1 cellular context compared by ENCODE assay signal in the genomic region with DNA sequence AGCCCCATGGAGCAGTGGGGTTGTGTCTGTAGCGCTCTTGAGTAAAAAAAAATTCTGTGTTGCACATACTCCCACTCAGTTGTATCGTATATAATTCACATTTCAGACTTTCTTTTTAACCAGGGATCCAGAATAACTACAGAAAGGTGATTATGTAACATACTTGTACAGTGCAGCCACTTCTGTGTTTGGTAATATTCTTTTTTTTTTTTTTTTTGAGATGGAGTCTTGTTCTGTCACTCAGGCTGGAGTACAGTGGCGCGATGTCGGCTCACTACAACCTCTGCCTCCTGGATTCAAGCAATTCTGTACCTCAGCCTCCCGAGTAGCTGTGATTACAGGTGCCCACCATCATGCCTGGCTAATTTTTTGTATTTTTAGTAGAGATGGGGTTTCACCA.
TF ChIP-seq lines count a peak whose summit lies in the region.

No MANE protein-coding gene starts in this region.

TF ChIP-seq in GM23338, 12 proteins besides CTCF, POLR2A, EP300 and RAD21 (continued from another document):
- TF ChIP-seq, protein P1, sequence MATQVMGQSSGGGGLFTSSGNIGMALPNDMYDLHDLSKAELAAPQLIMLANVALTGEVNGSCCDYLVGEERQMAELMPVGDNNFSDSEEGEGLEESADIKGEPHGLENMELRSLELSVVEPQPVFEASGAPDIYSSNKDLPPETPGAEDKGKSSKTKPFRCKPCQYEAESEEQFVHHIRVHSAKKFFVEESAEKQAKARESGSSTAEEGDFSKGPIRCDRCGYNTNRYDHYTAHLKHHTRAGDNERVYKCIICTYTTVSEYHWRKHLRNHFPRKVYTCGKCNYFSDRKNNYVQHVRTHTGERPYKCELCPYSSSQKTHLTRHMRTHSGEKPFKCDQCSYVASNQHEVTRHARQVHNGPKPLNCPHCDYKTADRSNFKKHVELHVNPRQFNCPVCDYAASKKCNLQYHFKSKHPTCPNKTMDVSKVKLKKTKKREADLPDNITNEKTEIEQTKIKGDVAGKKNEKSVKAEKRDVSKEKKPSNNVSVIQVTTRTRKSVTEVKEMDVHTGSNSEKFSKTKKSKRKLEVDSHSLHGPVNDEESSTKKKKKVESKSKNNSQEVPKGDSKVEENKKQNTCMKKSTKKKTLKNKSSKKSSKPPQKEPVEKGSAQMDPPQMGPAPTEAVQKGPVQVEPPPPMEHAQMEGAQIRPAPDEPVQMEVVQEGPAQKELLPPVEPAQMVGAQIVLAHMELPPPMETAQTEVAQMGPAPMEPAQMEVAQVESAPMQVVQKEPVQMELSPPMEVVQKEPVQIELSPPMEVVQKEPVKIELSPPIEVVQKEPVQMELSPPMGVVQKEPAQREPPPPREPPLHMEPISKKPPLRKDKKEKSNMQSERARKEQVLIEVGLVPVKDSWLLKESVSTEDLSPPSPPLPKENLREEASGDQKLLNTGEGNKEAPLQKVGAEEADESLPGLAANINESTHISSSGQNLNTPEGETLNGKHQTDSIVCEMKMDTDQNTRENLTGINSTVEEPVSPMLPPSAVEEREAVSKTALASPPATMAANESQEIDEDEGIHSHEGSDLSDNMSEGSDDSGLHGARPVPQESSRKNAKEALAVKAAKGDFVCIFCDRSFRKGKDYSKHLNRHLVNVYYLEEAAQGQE (IDR thresholded peaks at IDR 0.05; ENCODE audit: unreplicated experiment), result no peak
- TF ChIP-seq, protein P2, sequence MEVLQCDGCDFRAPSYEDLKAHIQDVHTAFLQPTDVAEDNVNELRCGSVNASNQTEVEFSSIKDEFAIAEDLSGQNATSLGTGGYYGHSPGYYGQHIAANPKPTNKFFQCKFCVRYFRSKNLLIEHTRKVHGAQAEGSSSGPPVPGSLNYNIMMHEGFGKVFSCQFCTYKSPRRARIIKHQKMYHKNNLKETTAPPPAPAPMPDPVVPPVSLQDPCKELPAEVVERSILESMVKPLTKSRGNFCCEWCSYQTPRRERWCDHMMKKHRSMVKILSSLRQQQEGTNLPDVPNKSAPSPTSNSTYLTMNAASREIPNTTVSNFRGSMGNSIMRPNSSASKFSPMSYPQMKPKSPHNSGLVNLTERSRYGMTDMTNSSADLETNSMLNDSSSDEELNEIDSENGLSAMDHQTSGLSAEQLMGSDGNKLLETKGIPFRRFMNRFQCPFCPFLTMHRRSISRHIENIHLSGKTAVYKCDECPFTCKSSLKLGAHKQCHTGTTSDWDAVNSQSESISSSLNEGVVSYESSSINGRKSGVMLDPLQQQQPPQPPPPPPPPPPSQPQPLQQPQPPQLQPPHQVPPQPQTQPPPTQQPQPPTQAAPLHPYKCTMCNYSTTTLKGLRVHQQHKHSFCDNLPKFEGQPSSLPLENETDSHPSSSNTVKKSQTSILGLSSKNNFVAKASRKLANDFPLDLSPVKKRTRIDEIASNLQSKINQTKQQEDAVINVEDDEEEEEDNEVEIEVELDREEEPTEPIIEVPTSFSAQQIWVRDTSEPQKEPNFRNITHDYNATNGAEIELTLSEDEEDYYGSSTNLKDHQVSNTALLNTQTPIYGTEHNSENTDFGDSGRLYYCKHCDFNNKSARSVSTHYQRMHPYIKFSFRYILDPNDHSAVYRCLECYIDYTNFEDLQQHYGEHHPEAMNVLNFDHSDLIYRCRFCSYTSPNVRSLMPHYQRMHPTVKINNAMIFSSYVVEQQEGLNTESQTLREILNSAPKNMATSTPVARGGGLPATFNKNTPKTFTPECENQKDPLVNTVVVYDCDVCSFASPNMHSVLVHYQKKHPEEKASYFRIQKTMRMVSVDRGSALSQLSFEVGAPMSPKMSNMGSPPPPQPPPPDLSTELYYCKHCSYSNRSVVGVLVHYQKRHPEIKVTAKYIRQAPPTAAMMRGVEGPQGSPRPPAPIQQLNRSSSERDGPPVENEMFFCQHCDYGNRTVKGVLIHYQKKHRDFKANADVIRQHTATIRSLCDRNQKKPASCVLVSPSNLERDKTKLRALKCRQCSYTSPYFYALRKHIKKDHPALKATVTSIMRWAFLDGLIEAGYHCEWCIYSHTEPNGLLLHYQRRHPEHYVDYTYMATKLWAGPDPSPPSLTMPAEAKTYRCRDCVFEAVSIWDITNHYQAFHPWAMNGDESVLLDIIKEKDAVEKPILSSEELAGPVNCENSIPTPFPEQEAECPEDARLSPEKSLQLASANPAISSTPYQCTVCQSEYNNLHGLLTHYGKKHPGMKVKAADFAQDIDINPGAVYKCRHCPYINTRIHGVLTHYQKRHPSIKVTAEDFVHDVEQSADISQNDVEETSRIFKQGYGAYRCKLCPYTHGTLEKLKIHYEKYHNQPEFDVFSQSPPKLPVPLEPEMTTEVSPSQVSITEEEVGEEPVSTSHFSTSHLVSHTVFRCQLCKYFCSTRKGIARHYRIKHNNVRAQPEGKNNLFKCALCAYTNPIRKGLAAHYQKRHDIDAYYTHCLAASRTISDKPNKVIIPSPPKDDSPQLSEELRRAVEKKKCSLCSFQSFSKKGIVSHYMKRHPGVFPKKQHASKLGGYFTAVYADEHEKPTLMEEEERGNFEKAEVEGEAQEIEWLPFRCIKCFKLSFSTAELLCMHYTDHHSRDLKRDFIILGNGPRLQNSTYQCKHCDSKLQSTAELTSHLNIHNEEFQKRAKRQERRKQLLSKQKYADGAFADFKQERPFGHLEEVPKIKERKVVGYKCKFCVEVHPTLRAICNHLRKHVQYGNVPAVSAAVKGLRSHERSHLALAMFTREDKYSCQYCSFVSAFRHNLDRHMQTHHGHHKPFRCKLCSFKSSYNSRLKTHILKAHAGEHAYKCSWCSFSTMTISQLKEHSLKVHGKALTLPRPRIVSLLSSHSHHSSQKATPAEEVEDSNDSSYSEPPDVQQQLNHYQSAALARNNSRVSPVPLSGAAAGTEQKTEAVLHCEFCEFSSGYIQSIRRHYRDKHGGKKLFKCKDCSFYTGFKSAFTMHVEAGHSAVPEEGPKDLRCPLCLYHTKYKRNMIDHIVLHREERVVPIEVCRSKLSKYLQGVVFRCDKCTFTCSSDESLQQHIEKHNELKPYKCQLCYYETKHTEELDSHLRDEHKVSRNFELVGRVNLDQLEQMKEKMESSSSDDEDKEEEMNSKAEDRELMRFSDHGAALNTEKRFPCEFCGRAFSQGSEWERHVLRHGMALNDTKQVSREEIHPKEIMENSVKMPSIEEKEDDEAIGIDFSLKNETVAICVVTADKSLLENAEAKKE (CRISPR knock-in tag; IDR thresholded peaks at IDR 0.05), result no peak
- TF ChIP-seq CREB1 (CRISPR knock-in tag; IDR thresholded peaks at IDR 0.05; ENCODE audit: low read depth) (no peak), NANOG (IDR thresholded peaks at IDR 0.05; ENCODE audit: borderline replicate concordance) (no peak), STAT1 (IDR thresholded peaks at IDR 0.05; ENCODE audit: unreplicated experiment) (no peak), JUNB (IDR thresholded peaks at IDR 0.05; ENCODE audit: unreplicated experiment) (no peak), EZH2 (IDR thresholded peaks at IDR 0.05; ENCODE audit: low read depth, unreplicated experiment) (no peak), ZNF331 (CRISPR knock-in tag; IDR thresholded peaks at IDR 0.05; ENCODE audit: low read depth) (no peak), ZNF114 (CRISPR knock-in tag; IDR thresholded peaks at IDR 0.05) (no peak)
TF ChIP-seq in GM23338: peak in this region for 0.
